Comparison of ENCODE assay signal across 1 cellular context in the genomic region with DNA sequence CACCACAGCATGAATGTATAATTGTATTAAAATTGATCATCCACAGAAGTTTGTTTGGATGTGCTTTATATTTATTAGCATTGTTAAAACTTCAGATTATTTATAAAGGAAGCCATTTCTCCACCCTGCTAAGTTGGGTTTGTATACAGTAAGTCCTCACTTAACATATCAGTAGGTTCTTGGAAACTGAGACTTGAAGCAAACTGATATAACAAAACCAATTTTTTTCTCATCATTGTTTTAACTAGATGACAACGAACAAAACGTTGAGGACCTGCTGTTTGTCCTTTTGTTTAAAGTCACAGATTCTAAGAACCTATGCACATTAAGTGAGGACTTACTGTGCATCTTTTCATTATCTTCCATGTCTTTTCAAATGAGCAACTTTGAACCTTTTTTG.
TF ChIP-seq lines count a peak whose summit lies in the region.

No MANE protein-coding gene starts in this region.

TF ChIP-seq in GM23338, 12 proteins besides CTCF, POLR2A, EP300 and RAD21 (continued from another document):
- TF ChIP-seq, protein P1, sequence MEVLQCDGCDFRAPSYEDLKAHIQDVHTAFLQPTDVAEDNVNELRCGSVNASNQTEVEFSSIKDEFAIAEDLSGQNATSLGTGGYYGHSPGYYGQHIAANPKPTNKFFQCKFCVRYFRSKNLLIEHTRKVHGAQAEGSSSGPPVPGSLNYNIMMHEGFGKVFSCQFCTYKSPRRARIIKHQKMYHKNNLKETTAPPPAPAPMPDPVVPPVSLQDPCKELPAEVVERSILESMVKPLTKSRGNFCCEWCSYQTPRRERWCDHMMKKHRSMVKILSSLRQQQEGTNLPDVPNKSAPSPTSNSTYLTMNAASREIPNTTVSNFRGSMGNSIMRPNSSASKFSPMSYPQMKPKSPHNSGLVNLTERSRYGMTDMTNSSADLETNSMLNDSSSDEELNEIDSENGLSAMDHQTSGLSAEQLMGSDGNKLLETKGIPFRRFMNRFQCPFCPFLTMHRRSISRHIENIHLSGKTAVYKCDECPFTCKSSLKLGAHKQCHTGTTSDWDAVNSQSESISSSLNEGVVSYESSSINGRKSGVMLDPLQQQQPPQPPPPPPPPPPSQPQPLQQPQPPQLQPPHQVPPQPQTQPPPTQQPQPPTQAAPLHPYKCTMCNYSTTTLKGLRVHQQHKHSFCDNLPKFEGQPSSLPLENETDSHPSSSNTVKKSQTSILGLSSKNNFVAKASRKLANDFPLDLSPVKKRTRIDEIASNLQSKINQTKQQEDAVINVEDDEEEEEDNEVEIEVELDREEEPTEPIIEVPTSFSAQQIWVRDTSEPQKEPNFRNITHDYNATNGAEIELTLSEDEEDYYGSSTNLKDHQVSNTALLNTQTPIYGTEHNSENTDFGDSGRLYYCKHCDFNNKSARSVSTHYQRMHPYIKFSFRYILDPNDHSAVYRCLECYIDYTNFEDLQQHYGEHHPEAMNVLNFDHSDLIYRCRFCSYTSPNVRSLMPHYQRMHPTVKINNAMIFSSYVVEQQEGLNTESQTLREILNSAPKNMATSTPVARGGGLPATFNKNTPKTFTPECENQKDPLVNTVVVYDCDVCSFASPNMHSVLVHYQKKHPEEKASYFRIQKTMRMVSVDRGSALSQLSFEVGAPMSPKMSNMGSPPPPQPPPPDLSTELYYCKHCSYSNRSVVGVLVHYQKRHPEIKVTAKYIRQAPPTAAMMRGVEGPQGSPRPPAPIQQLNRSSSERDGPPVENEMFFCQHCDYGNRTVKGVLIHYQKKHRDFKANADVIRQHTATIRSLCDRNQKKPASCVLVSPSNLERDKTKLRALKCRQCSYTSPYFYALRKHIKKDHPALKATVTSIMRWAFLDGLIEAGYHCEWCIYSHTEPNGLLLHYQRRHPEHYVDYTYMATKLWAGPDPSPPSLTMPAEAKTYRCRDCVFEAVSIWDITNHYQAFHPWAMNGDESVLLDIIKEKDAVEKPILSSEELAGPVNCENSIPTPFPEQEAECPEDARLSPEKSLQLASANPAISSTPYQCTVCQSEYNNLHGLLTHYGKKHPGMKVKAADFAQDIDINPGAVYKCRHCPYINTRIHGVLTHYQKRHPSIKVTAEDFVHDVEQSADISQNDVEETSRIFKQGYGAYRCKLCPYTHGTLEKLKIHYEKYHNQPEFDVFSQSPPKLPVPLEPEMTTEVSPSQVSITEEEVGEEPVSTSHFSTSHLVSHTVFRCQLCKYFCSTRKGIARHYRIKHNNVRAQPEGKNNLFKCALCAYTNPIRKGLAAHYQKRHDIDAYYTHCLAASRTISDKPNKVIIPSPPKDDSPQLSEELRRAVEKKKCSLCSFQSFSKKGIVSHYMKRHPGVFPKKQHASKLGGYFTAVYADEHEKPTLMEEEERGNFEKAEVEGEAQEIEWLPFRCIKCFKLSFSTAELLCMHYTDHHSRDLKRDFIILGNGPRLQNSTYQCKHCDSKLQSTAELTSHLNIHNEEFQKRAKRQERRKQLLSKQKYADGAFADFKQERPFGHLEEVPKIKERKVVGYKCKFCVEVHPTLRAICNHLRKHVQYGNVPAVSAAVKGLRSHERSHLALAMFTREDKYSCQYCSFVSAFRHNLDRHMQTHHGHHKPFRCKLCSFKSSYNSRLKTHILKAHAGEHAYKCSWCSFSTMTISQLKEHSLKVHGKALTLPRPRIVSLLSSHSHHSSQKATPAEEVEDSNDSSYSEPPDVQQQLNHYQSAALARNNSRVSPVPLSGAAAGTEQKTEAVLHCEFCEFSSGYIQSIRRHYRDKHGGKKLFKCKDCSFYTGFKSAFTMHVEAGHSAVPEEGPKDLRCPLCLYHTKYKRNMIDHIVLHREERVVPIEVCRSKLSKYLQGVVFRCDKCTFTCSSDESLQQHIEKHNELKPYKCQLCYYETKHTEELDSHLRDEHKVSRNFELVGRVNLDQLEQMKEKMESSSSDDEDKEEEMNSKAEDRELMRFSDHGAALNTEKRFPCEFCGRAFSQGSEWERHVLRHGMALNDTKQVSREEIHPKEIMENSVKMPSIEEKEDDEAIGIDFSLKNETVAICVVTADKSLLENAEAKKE (CRISPR knock-in tag; IDR thresholded peaks at IDR 0.05) = no peak
- TF ChIP-seq, protein P2, sequence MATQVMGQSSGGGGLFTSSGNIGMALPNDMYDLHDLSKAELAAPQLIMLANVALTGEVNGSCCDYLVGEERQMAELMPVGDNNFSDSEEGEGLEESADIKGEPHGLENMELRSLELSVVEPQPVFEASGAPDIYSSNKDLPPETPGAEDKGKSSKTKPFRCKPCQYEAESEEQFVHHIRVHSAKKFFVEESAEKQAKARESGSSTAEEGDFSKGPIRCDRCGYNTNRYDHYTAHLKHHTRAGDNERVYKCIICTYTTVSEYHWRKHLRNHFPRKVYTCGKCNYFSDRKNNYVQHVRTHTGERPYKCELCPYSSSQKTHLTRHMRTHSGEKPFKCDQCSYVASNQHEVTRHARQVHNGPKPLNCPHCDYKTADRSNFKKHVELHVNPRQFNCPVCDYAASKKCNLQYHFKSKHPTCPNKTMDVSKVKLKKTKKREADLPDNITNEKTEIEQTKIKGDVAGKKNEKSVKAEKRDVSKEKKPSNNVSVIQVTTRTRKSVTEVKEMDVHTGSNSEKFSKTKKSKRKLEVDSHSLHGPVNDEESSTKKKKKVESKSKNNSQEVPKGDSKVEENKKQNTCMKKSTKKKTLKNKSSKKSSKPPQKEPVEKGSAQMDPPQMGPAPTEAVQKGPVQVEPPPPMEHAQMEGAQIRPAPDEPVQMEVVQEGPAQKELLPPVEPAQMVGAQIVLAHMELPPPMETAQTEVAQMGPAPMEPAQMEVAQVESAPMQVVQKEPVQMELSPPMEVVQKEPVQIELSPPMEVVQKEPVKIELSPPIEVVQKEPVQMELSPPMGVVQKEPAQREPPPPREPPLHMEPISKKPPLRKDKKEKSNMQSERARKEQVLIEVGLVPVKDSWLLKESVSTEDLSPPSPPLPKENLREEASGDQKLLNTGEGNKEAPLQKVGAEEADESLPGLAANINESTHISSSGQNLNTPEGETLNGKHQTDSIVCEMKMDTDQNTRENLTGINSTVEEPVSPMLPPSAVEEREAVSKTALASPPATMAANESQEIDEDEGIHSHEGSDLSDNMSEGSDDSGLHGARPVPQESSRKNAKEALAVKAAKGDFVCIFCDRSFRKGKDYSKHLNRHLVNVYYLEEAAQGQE (IDR thresholded peaks at IDR 0.05; ENCODE audit: unreplicated experiment) = no peak
- TF ChIP-seq JUNB (IDR thresholded peaks at IDR 0.05; ENCODE audit: unreplicated experiment) = no peak
- TF ChIP-seq EZH2 (IDR thresholded peaks at IDR 0.05; ENCODE audit: low read depth, unreplicated experiment) = no peak
- no peak for TF ChIP-seq ZNF331 (CRISPR knock-in tag; IDR thresholded peaks at IDR 0.05; ENCODE audit: low read depth)
- no peak for TF ChIP-seq NANOG (IDR thresholded peaks at IDR 0.05; ENCODE audit: borderline replicate concordance)
- TF ChIP-seq ZNF114 (CRISPR knock-in tag; IDR thresholded peaks at IDR 0.05) = no peak
- TF ChIP-seq EZH2phosphoT487 (IDR thresholded peaks at IDR 0.05; ENCODE audit: unreplicated experiment) = no peak
- TF ChIP-seq POLR2AphosphoS5 (IDR thresholded peaks at IDR 0.05; ENCODE audit: low read depth) = no peak
